Comparison of ENCODE assay signal across 21 cellular contexts in genomic region chr7:33248663-33249062, GRCh38.
DNase-seq lines count a peak whose midpoint lies in the region; ATAC-seq and TF ChIP-seq lines count a peak whose summit lies in the region.
"Had no signal": no experiment of that assay in that cellular context is flagged by ENCODE, and none has a peak within 500 bp of the region (broad histone marks: within the 10 kb centered on the region; RNA-seq: fewer than 3 reads in every experiment).

No MANE protein-coding gene starts in this region.

- H3K4me3 Mint-ChIP-seq in osteocyte (ENCODE audit: unreplicated experiment), result no peak overlapping the region
- H3K4me3 Mint-ChIP-seq: CD4-positive, alpha-beta memory T cell had no signal

- peak; percentile 27 for DNase-seq in Karpas-422
- peak; percentile 40 to 42 for DNase-seq in cardiac fibroblast (ENCODE audit: low read depth in 2 of 2)
- DNase-seq in fibroblast of pulmonary artery (ENCODE audit: low read depth), result peak; percentile 40
- DNase-seq in osteocyte (ENCODE audit: extremely low spot score, unreplicated experiment), result no peak
- no peak for DNase-seq in NCI-H1930 (lab: John Stamatoyannopoulos, UW)
- no peak for DNase-seq in stomach
- DNase-seq: C1 segment of cervical spinal cord; CD4-positive, alpha-beta memory T cell; COR-L47; GM23248; HCEC 1CT; NCI-H1105; NCI-H1436 treated with DMSO at 0.1 percent for 48 hours; NCI-H187 treated with DMSO at 0.1 percent for 48 hours; NCI-H2107; NCI-H446; NCI-H526 treated with DMSO at 0.1 percent for 48 hours; Right ventricle myocardium superior; RPMI8226 had no signal

- H3K36me3 Mint-ChIP-seq in osteocyte (ENCODE audit: unreplicated experiment), result peaks cover 3% of the 10 kb centered on the region

- no peak overlapping the region for H2AFZ ChIP-seq in Karpas-422 (ENCODE audit: low read length)
- H2AFZ ChIP-seq: GM23248 had no signal

- no peaks in the 10 kb centered on the region for H3K79me2 ChIP-seq in Karpas-422 (ENCODE audit: low read length)

- TF ChIP-seq POLR2A in stomach (IDR thresholded peaks at IDR 0.05), result no peak

- H3K4me2 ChIP-seq in Karpas-422 (ENCODE audit: low read depth, low read length, poor library complexity, severe bottlenecking), result no peak overlapping the region
- H3K4me2 ChIP-seq: A549 had no signal

- H3K4me1 ChIP-seq in Karpas-422 (ENCODE audit: low read length) (no peaks in the 10 kb centered on the region), stomach (peaks cover 0 to 19% (median 8%) of the 10 kb centered on the region in 4 donors)

- H4K20me1 ChIP-seq in Karpas-422 (ENCODE audit: insufficient read depth, low read depth, low read length), result no peaks in the 10 kb centered on the region

- peaks cover 3% of the 10 kb centered on the region for H3K9me3 Mint-ChIP-seq in osteocyte (ENCODE audit: unreplicated experiment)

- no peaks in the 10 kb centered on the region for H3K9me2 ChIP-seq in Karpas-422 (replicated peaks; ENCODE audit: insufficient read depth, low read length)

- H3K9me3 ChIP-seq in Karpas-422 (ENCODE audit: low read length), result no peaks in the 10 kb centered on the region
- H3K9me3 ChIP-seq in stomach, result peaks cover 0 to 7% (median 0%) of the 10 kb centered on the region in 4 donors

- intact Hi-C loops in stomach (cut with DNase I; ENCODE audit: low total_unique reads), result no loop called here

- no peaks in the 10 kb centered on the region for H3K27me3 Mint-ChIP-seq in osteocyte (ENCODE audit: unreplicated experiment)
- H3K27me3 Mint-ChIP-seq: CD4-positive, alpha-beta memory T cell had no signal

- H3K4me3 ChIP-seq in Karpas-422 (ENCODE audit: low read length) (no peak overlapping the region), cardiac fibroblast (replicated peaks in 1 of 2; ENCODE audit: low read depth in 2 of 2, low read length in 2 of 2) (no peak overlapping the region), fibroblast of pulmonary artery (replicated peaks; ENCODE audit: low read depth, low read length) (no peak overlapping the region), stomach (no peak overlapping the region)
- H3K4me3 ChIP-seq: A549, GM23248 had no signal

- TF ChIP-seq EP300 in stomach (IDR thresholded peaks at IDR 0.05), result no peak

- H3K27ac ChIP-seq in Karpas-422 (ENCODE audit: low read length) (no peak overlapping the region), stomach (no peak overlapping the region)
- H3K27ac ChIP-seq: A549, GM23248 had no signal

- TF ChIP-seq CTCF in cardiac fibroblast (IDR thresholded peaks at IDR 0.05; ENCODE audit: low read depth, low read length) (no peak), fibroblast of pulmonary artery (IDR thresholded peaks at IDR 0.05; ENCODE audit: low read length, missing control alignments) (no peak), osteocyte (IDR thresholded peaks at IDR 0.05) (no peak), stomach (IDR thresholded peaks at IDR 0.05) (no peak)

- peak overlapping the region; percentile 1 for H3K27ac Mint-ChIP-seq in osteocyte (ENCODE audit: unreplicated experiment)
- H3K27ac Mint-ChIP-seq: CD4-positive, alpha-beta memory T cell had no signal

- no peaks in the 10 kb centered on the region for H3K27me3 ChIP-seq in Karpas-422 (ENCODE audit: low read length)
- H3K27me3 ChIP-seq in stomach, result no peaks in the 10 kb centered on the region

- ATAC-seq in GM18517 (IDR thresholded peaks at IDR 0.05; ENCODE audit: unreplicated experiment), result no peak
- ATAC-seq: A549 had no signal

- peaks cover 14% of the 10 kb centered on the region for H3K4me1 Mint-ChIP-seq in osteocyte (ENCODE audit: unreplicated experiment)

- H3K36me3 ChIP-seq in Karpas-422 (ENCODE audit: insufficient read depth, low read length) (no peaks in the 10 kb centered on the region), stomach (no peaks in the 10 kb centered on the region)

- 87 to 92% (median 88%) methylated on average over 4 of the region's 4 CpGs for WGBS in stomach, 5 donors

- no peak overlapping the region for H3K9ac ChIP-seq in Karpas-422 (ENCODE audit: low read length)
- H3K9ac ChIP-seq: GM23248 had no signal

Comparison
In these comparisons a context has a peak if more than half of its experiments do, and no peak if none do; other contexts are left out.
1. DNase-seq: peak in Karpas-422 (single experiment), cardiac fibroblast (2 of 2) and fibroblast of pulmonary artery (single experiment); none in osteocyte (single experiment), NCI-H1930 (0 of 2) and stomach (single experiment).